Comparison of ENCODE assay signal across 8 cellular contexts in genomic region chr17:7841309-7841621, GRCh38. TPM values are rescaled to one million over a fixed set of nuclear protein-coding genes. Genes with fewer than 3 reads are reported as not detected.
A peak's percentile ranks its signal among the peaks of the same experiment; 100 is the strongest.
DNase-seq lines count a peak whose midpoint lies in the region; ATAC-seq and TF ChIP-seq lines count a peak whose summit lies in the region.

No MANE protein-coding gene starts in this region.

- peak overlapping the region; percentile 97 for H3K4me3 Mint-ChIP-seq in activated CD4-positive, alpha-beta T cell treated with anti-CD3 and anti-CD28 coated beads for 36 hours

- peaks cover 23% of the 10 kb centered on the region for H3K79me2 ChIP-seq in PC-9 (ENCODE audit: low read depth)

- H3K27ac ChIP-seq in PC-9, result no peak overlapping the region

- TF ChIP-seq CTCF in PC-9 (conservative IDR thresholded peaks at IDR 0.05), result no peak
- no peak for TF ChIP-seq CTCF in epithelial cell of esophagus (IDR thresholded peaks at IDR 0.05; ENCODE audit: insufficient read depth, low read depth, low read length, missing control alignments)

- H3K4me2 ChIP-seq in PC-9, result peak overlapping the region; percentile 97

- peaks cover 54% of the 10 kb centered on the region for H3K4me1 Mint-ChIP-seq in activated CD4-positive, alpha-beta T cell treated with anti-CD3 and anti-CD28 coated beads for 36 hours

- peaks cover 28% of the 10 kb centered on the region for H3K4me1 ChIP-seq in PC-9 (replicated peaks; ENCODE audit: insufficient read depth)

- intact Hi-C loops in activated CD4-positive, alpha-beta T cell treated with anti-CD3 and anti-CD28 coated beads for 36 hours (cut with DNase I, micrococcal nuclease), result loop anchor here (5.0 to 10.0 kb wide), 11 partner anchors 154 to 796 kb away; partner anchors contain the start of genes CTDNEP1 (in 1 of the 2), ELP5 (in 1 of the 2), KCTD11 (in 1 of the 2) and NDEL1 (in 1 of the 2)
- intact Hi-C loops in PC-9 (cut with micrococcal nuclease; ENCODE audit: unreplicated experiment) (loop anchor here (5.0 kb wide), 3 partner anchors 94 to 579 kb away; partner anchors contain the start of gene CLDN7), posterior vena cava (cut with DNase I) (no loop called here)

- no peaks in the 10 kb centered on the region for H3K36me3 ChIP-seq in PC-9 (ENCODE audit: low read depth)

- no peaks in the 10 kb centered on the region for H3K27me3 ChIP-seq in PC-9 (ENCODE audit: insufficient read depth, low read depth)

- H3K9me2 ChIP-seq in PC-9 (ENCODE audit: insufficient read depth), result no peaks in the 10 kb centered on the region

- no peak for ATAC-seq in activated CD4-positive, alpha-beta T cell treated with anti-CD3 and anti-CD28 coated beads for 36 hours
- ATAC-seq in HG02970 (IDR thresholded peaks at IDR 0.05; ENCODE audit: low FRiP score, unreplicated experiment) (no peak), HG03159 (IDR thresholded peaks at IDR 0.05; ENCODE audit: unreplicated experiment) (no peak)

- no peaks in the 10 kb centered on the region for H3K27me3 Mint-ChIP-seq in activated CD4-positive, alpha-beta T cell treated with anti-CD3 and anti-CD28 coated beads for 36 hours

- peak overlapping the region; percentile 92 for H3K27ac Mint-ChIP-seq in activated CD4-positive, alpha-beta T cell treated with anti-CD3 and anti-CD28 coated beads for 36 hours

- H4K20me1 ChIP-seq in PC-9 (ENCODE audit: insufficient read depth), result peaks cover 10% of the 10 kb centered on the region

- H2AFZ ChIP-seq in PC-9, result no peak overlapping the region

- no peak for DNase-seq in activated CD4-positive, alpha-beta T cell treated with anti-CD3 and anti-CD28 coated beads for 36 hours
- no peak for DNase-seq in activated CD4-positive, alpha-beta T cell treated with anti-CD3 and anti-CD28 coated beads for 4 hours
- no peak for DNase-seq in PC-9
- no peak for DNase-seq in epithelial cell of esophagus (ENCODE audit: low read depth)
- peak; percentile 86 for DNase-seq in posterior vena cava (ENCODE audit: low spot score)
- DNase-seq in kidney glomerular epithelial cell (lab: John Stamatoyannopoulos, UW), result no peak

- peak overlapping the region; percentile 93 for H3K4me3 ChIP-seq in PC-9
- H3K4me3 ChIP-seq in epithelial cell of esophagus (ENCODE audit: low read length), result peak overlapping the region; percentile 39

- peaks cover 21% of the 10 kb centered on the region for H3K36me3 Mint-ChIP-seq in activated CD4-positive, alpha-beta T cell treated with anti-CD3 and anti-CD28 coated beads for 36 hours (ENCODE audit: low read depth)

- POLR2A ChIA-PET in activated CD4-positive, alpha-beta T cell treated with anti-CD3 and anti-CD28 coated beads for 36 hours (lab: Charles Lee), result interaction anchor here (1.1 kb wide), 1 partner anchor 16 kb away, joined by 4 read pairs; the partner anchor contains the start of gene NAA38
- POLR2A ChIA-PET in PC-9 (lab: Charles Lee; ENCODE audit: unreplicated experiment), result no interaction called here

- CTCF ChIA-PET in activated CD4-positive, alpha-beta T cell treated with anti-CD3 and anti-CD28 coated beads for 36 hours (lab: Charles Lee), result interaction anchor here (0.6 to 1.7 kb wide), 6 partner anchors 10 to 356 kb away, joined by 3 to 8 read pairs (median 3); partner anchors contain the start of genes CYB5D1, NAA38 and RNF227
- CTCF ChIA-PET in PC-9 (lab: Charles Lee), result no interaction called here

- no TSS peak for BruUV-seq in PC-9 (replicated peaks; lab: Mats Ljungman, UMichigan)

- H3F3A ChIP-seq in PC-9 (ENCODE audit: insufficient read depth, low read depth), result peaks cover 50% of the 10 kb centered on the region; the same call in 1 of the 2 replicates

- H3K9me3 ChIP-seq in PC-9 (ENCODE audit: insufficient read depth, low read depth), result no peaks in the 10 kb centered on the region

- H3K9me3 Mint-ChIP-seq in activated CD4-positive, alpha-beta T cell treated with anti-CD3 and anti-CD28 coated beads for 36 hours (ENCODE audit: low read depth), result no peaks in the 10 kb centered on the region

RNA-seq across cellular contexts. Expression of gene KDM6B, which starts 7.2 kb away (rescaled TPM):
- total RNA-seq in activated CD4-positive, alpha-beta T cell treated with anti-CD3 and anti-CD28 coated beads for 36 hours, result 10 to 100 TPM; 37.3 to 46.2 TPM
- total RNA-seq in PC-9 (2021) (41.3 and 41.8 TPM in 2 replicates), posterior vena cava (10 to 100 TPM; 21.0 to 29.0 TPM)

RNA-seq across cellular contexts. Expression of gene TMEM88, which starts 13.6 kb away (rescaled TPM):
- 1 to 10 TPM; 3.5 to 5.6 TPM for total RNA-seq in activated CD4-positive, alpha-beta T cell treated with anti-CD3 and anti-CD28 coated beads for 36 hours
- 3.1 and 3.4 TPM in 2 replicates for total RNA-seq in PC-9 (2021)
- 10 to 100 TPM; 17.5 to 26.1 TPM for total RNA-seq in posterior vena cava

RNA-seq across cellular contexts. Expression of gene NAA38, which starts 16.1 kb away (rescaled TPM):
- 10 to 100 TPM; 64.7 to 79.8 TPM for total RNA-seq in activated CD4-positive, alpha-beta T cell treated with anti-CD3 and anti-CD28 coated beads for 36 hours
- 159 and 176 TPM in 2 replicates for total RNA-seq in PC-9 (2021)
- total RNA-seq in posterior vena cava, result 10 to 100 TPM; 65.2 to 79.7 TPM

RNA-seq across cellular contexts. Expression of gene CYB5D1, which starts 16.5 kb away (rescaled TPM):
- total RNA-seq in activated CD4-positive, alpha-beta T cell treated with anti-CD3 and anti-CD28 coated beads for 36 hours, result 10 to 100 TPM; 12.5 to 12.6 TPM
- total RNA-seq in PC-9 (2021) (14.3 and 22.0 TPM in 2 replicates), posterior vena cava (1 to 10 TPM; 8.9 TPM)

RNA-seq across cellular contexts. Expression of gene CHD3, which starts 47.3 kb away (rescaled TPM):
- 100 to 1,000 TPM; 145 to 161 TPM for total RNA-seq in activated CD4-positive, alpha-beta T cell treated with anti-CD3 and anti-CD28 coated beads for 36 hours
- total RNA-seq in PC-9 (2021) (197 and 219 TPM in 2 replicates), posterior vena cava (100 to 1,000 TPM in 1 of 2 donors, 10 to 100 TPM in 1; 67.4 to 105 TPM)

Comparison
In these comparisons a context has a peak if more than half of its experiments do, and no peak if none do; other contexts are left out.
1. intact Hi-C loops: an anchor here in activated CD4-positive, alpha-beta T cell treated with anti-CD3 and anti-CD28 coated beads for 36 hours (5.0 to 10.0 kb wide) and PC-9 (5.0 kb wide); none called in posterior vena cava.